In the genomic region with DNA sequence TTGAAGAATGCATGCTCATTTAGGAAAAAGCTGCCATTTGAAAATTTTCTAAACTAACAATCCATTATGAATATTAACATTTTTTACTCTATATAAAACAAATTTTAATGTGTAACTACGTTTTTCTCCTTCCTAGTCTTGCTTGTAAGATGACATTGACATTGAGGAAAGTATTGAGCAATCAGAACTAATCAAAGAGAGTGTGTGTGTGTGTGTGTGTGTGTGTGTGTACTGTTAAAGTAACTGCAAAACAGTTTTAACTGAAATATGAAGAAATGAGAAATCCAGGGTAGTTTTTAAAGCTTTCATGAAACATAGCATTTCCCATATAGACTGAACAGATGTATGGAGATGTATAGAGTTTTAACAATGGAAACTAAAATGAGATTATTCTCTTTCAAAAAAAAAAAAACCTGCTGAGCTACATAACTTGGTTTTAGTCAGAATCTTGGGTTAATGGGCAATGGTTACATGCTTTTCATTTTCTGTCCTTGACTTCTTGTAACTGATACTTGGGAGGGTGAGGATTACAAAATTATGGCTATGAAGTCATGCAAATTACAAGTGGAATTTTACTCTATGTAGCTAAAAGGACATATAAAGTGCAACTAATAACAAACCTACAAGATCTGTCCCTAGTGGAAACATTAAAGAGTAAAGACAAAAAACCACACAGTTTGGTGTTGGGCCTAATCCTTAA, we compare ENCODE assay signal across 26 cellular contexts. TPM values are rescaled to one million over a fixed set of nuclear protein-coding genes. Genes with fewer than 3 reads are reported as not detected.
DNase-seq lines count a peak whose midpoint lies in the region; ATAC-seq, FAIRE-seq and TF ChIP-seq lines count a peak whose summit lies in the region.
"Had no signal": no experiment of that assay in that cellular context is flagged by ENCODE, and none has a peak within 500 bp of the region (broad histone marks: within the 10 kb centered on the region; RNA-seq: fewer than 3 reads in every experiment).

No MANE protein-coding gene starts in this region.

- H3K4me3 ChIP-seq in breast epithelium = peak overlapping the region; percentile 44 to 79 (median 57)
- H3K4me3 ChIP-seq in SK-N-MC = 0 out of 2 replicates have a peak overlapping the region, but pooled peaks have one; percentile 2
- H3K4me3 ChIP-seq in tibial artery = peak overlapping the region; percentile 56 to 59
- H3K4me3 ChIP-seq: BLaER1 treated with 17β-estradiol and CSF1 and Interleukin-3, amounts not matched to agents 10 nM and 100 nM; thyroid gland had no signal

- no peaks in the 10 kb centered on the region for H3K9me3 Mint-ChIP-seq in MCF 10A (ENCODE audit: unreplicated experiment)
- no peaks in the 10 kb centered on the region for H3K9me3 Mint-ChIP-seq in T-helper 2 cell treated with Interferon-gamma antibody and Interleukin-4, amounts not matched to agents 5 μg/mL and 100 μg/mL, for 36 hours
- H3K9me3 Mint-ChIP-seq: activated naive CD4-positive, alpha-beta T cell treated with anti-CD3 and anti-CD28 coated beads, Interleukin-2, amount 50 U/mL, for 72 hours; dendritic cell treated with granulocyte-macrophage colony-stimulating factor and Interleukin-4, amounts not matched to agents 40 ng/mL and 50 ng/mL, for 4 days; stimulated activated effector memory CD8-positive, alpha-beta T cell treated with anti-CD3 and anti-CD28 coated beads, Interleukin-12 subunit alpha, Interleukin-12 subunit beta, amount 100 ng/mL, for 72 hours had no signal

- H3K9me3 ChIP-seq in breast epithelium (no peaks in the 10 kb centered on the region), SK-N-MC (ENCODE audit: low read depth, low read length) (no peaks in the 10 kb centered on the region), tibial artery (no peaks in the 10 kb centered on the region)
- H3K9me3 ChIP-seq: body of pancreas, thyroid gland had no signal

- intact Hi-C loops in breast epithelium (cut with DNase I; ENCODE audit: low total_unique reads) (no loop called here), MCF 10A (cut with micrococcal nuclease) (no loop called here), tibial artery (cut with DNase I; ENCODE audit: low total_unique reads) (no loop called here)

- H3K27me3 Mint-ChIP-seq in MCF 10A (ENCODE audit: insufficient read depth, unreplicated experiment) = no peaks in the 10 kb centered on the region
- H3K27me3 Mint-ChIP-seq in T-helper 2 cell treated with Interferon-gamma antibody and Interleukin-4, amounts not matched to agents 5 μg/mL and 100 μg/mL, for 36 hours (ENCODE audit: low read depth) = peaks cover 27% of the 10 kb centered on the region

- no peak for TF ChIP-seq POLR2A in breast epithelium (IDR thresholded peaks at IDR 0.05)

- no peak overlapping the region for H3K27ac ChIP-seq in breast epithelium
- no peak overlapping the region for H3K27ac ChIP-seq in SK-N-MC
- H3K27ac ChIP-seq in tibial artery = peak overlapping the region in 1 of 2 donors; percentile 47
- H3K27ac ChIP-seq: BLaER1 treated with 17β-estradiol and CSF1 and Interleukin-3, amounts not matched to agents 10 nM and 100 nM; epithelial cell of prostate; thyroid gland had no signal

- no peak overlapping the region for H3K4me3 Mint-ChIP-seq in MCF 10A (ENCODE audit: unreplicated experiment)
- no peak overlapping the region for H3K4me3 Mint-ChIP-seq in T-helper 2 cell treated with Interferon-gamma antibody and Interleukin-4, amounts not matched to agents 5 μg/mL and 100 μg/mL, for 36 hours
- H3K4me3 Mint-ChIP-seq: dendritic cell treated with granulocyte-macrophage colony-stimulating factor and Interleukin-4, amounts not matched to agents 40 ng/mL and 50 ng/mL, for 4 days had no signal

- H3K36me3 ChIP-seq in breast epithelium = no peaks in the 10 kb centered on the region
- H3K36me3 ChIP-seq in SK-N-MC (ENCODE audit: insufficient read depth, low read length) = no peaks in the 10 kb centered on the region
- no peaks in the 10 kb centered on the region for H3K36me3 ChIP-seq in tibial artery
- H3K36me3 ChIP-seq: BLaER1 treated with 17β-estradiol and CSF1 and Interleukin-3, amounts not matched to agents 10 nM and 100 nM; thyroid gland had no signal

- DNase-seq in breast epithelium (ENCODE audit: low spot score in 2 of 2) = no peak
- no peak for DNase-seq in MCF 10A (ENCODE audit: unreplicated experiment)
- DNase-seq in SK-N-MC (ENCODE audit: low read depth, low spot score) = no peak
- DNase-seq in fibroblast of peridontal ligament (ENCODE audit: extremely low read depth) = peak; percentile 65
- no peak for DNase-seq in tibial artery
- no peak for DNase-seq in RCC 7860 (ENCODE audit: low spot score)
- no peak for DNase-seq in T-helper 2 cell treated with Interferon-gamma antibody and Interleukin-4, amounts not matched to agents 5 μg/mL and 100 μg/mL, for 36 hours (ENCODE audit: low spot score)
- DNase-seq: 8988T; activated CD8-positive, alpha-beta memory T cell treated with anti-CD3 and anti-CD28 coated beads for 24 hours; body of pancreas; MM.1S; NCI-H187; NCI-H748 treated with DMSO at 0.1 percent for 48 hours; PC-3; T-helper 9 cell; thyroid gland had no signal

- no peak overlapping the region for H3K27ac Mint-ChIP-seq in MCF 10A (ENCODE audit: low read depth, unreplicated experiment)
- H3K27ac Mint-ChIP-seq in T-helper 2 cell treated with Interferon-gamma antibody and Interleukin-4, amounts not matched to agents 5 μg/mL and 100 μg/mL, for 36 hours = no peak overlapping the region
- H3K27ac Mint-ChIP-seq: activated naive CD4-positive, alpha-beta T cell treated with anti-CD3 and anti-CD28 coated beads, Interleukin-2, amount 50 U/mL, for 72 hours; dendritic cell treated with granulocyte-macrophage colony-stimulating factor and Interleukin-4, amounts not matched to agents 40 ng/mL and 50 ng/mL, for 4 days; stimulated activated effector memory CD8-positive, alpha-beta T cell treated with anti-CD3 and anti-CD28 coated beads, Interleukin-12 subunit alpha, Interleukin-12 subunit beta, amount 100 ng/mL, for 72 hours had no signal

- no peaks in the 10 kb centered on the region for H3K27me3 ChIP-seq in breast epithelium
- no peaks in the 10 kb centered on the region for H3K27me3 ChIP-seq in tibial artery
- H3K27me3 ChIP-seq: BLaER1 treated with 17β-estradiol and CSF1 and Interleukin-3, amounts not matched to agents 10 nM and 100 nM; body of pancreas; thyroid gland had no signal

- no peak for FAIRE-seq in RCC 7860 (lab: Jason Lieb, UNC)
- FAIRE-seq: D721Med, H1 had no signal

- BruUV-seq in MCF 10A (replicated peaks; lab: Mats Ljungman, UMichigan) = no TSS peak

- no peak for TF ChIP-seq CTCF in breast epithelium (IDR thresholded peaks at IDR 0.05)
- no peak for TF ChIP-seq CTCF in MCF 10A (IDR thresholded peaks at IDR 0.05; ENCODE audit: unreplicated experiment)
- no peak for TF ChIP-seq CTCF in tibial artery (IDR thresholded peaks at IDR 0.05)

- CTCF ChIA-PET in MCF 10A (lab: Yijun Ruan, JAX) = interaction anchor here (0.6 to 4.1 kb wide), 4 partner anchors 10 to 1701 kb away, joined by 3 to 24 read pairs (median 8); no protein-coding TSS in a partner anchor

- no peaks in the 10 kb centered on the region for H3K36me3 Mint-ChIP-seq in MCF 10A (ENCODE audit: insufficient read depth, unreplicated experiment)
- H3K36me3 Mint-ChIP-seq in T-helper 2 cell treated with Interferon-gamma antibody and Interleukin-4, amounts not matched to agents 5 μg/mL and 100 μg/mL, for 36 hours (ENCODE audit: low read depth) = no peaks in the 10 kb centered on the region
- H3K36me3 Mint-ChIP-seq: stimulated activated effector memory CD8-positive, alpha-beta T cell treated with anti-CD3 and anti-CD28 coated beads, Interleukin-12 subunit alpha, Interleukin-12 subunit beta, amount 100 ng/mL, for 72 hours had no signal

- POLR2A ChIA-PET in MCF 10A (lab: Yijun Ruan, JAX) = interaction anchor here (1.0 to 1.2 kb wide), 3 partner anchors 175 to 479 kb away, joined by 3 read pairs; no protein-coding TSS in a partner anchor

- H3K4me1 ChIP-seq in breast epithelium (no peaks in the 10 kb centered on the region), tibial artery (peaks cover 0 to 11% (median 2%) of the 10 kb centered on the region in 4 donors)
- H3K4me1 ChIP-seq: BLaER1 treated with 17β-estradiol and CSF1 and Interleukin-3, amounts not matched to agents 10 nM and 100 nM; thyroid gland had no signal

- no peak overlapping the region for H3K9ac ChIP-seq in SK-N-MC (ENCODE audit: insufficient read length)
- H3K9ac ChIP-seq: BLaER1 treated with 17β-estradiol and CSF1 and Interleukin-3, amounts not matched to agents 10 nM and 100 nM had no signal

- no peaks in the 10 kb centered on the region for H3K4me1 Mint-ChIP-seq in MCF 10A (ENCODE audit: insufficient read depth, unreplicated experiment)
- peaks cover 4% of the 10 kb centered on the region for H3K4me1 Mint-ChIP-seq in T-helper 2 cell treated with Interferon-gamma antibody and Interleukin-4, amounts not matched to agents 5 μg/mL and 100 μg/mL, for 36 hours (ENCODE audit: low read depth)
- H3K4me1 Mint-ChIP-seq: stimulated activated effector memory CD8-positive, alpha-beta T cell treated with anti-CD3 and anti-CD28 coated beads, Interleukin-12 subunit alpha, Interleukin-12 subunit beta, amount 100 ng/mL, for 72 hours had no signal

- ATAC-seq in HG02938 (IDR thresholded peaks at IDR 0.05; ENCODE audit: unreplicated experiment) = no peak
- ATAC-seq: activated CD4-positive, CD25-positive, alpha-beta regulatory T cell treated with anti-CD3 and anti-CD28 coated beads, Interleukin-2, amount 50 U/mL, for 24 hours; activated naive CD4-positive, alpha-beta T cell treated with anti-CD3 and anti-CD28 coated beads, Interleukin-2, amount 50 U/mL, for 72 hours; body of pancreas; left lobe of liver; PC-3; stimulated activated effector memory CD8-positive, alpha-beta T cell treated with anti-CD3 and anti-CD28 coated beads, Interleukin-12 subunit alpha, Interleukin-12 subunit beta, amount 100 ng/mL, for 72 hours had no signal

RNA-seq across cellular contexts. Expression of a gene that starts 2.0 kb away (rescaled TPM):
- total RNA-seq in breast epithelium = 10 to 100 TPM; 21.8 to 76.0 (median 53.1) TPM
- 0.27 and 0.61 TPM in 2 replicates for total RNA-seq in MCF 10A (2022)
- total RNA-seq: activated naive CD4-positive, alpha-beta T cell treated with anti-CD3 and anti-CD28 coated beads, Interleukin-2, amount 50 U/mL, for 72 hours had no signal

Comparison
In these comparisons a context has a peak if more than half of its experiments do, and no peak if none do; other contexts are left out.
1. RNA of a gene that starts 2.0 kb away (total RNA-seq): 21.8 to 76.0 TPM in breast epithelium; 0.27 to 0.61 TPM in MCF 10A; every median in the first group is over 10 times any median in the second.
2. H3K4me3 ChIP-seq: peak in every context shown above with its lines; median percentile 58 in tibial artery; 57 in breast epithelium; 2 in SK-N-MC.